Comparison of ENCODE assay signal across 1 cellular context in genomic region chr17:3549610-3550162, GRCh38.
TF ChIP-seq lines count a peak whose summit lies in the region.

No MANE protein-coding gene starts in this region.

TF ChIP-seq in K562, 482 proteins besides CTCF, POLR2A, EP300 and RAD21 (continued from another document):
- TF ChIP-seq, protein P1, sequence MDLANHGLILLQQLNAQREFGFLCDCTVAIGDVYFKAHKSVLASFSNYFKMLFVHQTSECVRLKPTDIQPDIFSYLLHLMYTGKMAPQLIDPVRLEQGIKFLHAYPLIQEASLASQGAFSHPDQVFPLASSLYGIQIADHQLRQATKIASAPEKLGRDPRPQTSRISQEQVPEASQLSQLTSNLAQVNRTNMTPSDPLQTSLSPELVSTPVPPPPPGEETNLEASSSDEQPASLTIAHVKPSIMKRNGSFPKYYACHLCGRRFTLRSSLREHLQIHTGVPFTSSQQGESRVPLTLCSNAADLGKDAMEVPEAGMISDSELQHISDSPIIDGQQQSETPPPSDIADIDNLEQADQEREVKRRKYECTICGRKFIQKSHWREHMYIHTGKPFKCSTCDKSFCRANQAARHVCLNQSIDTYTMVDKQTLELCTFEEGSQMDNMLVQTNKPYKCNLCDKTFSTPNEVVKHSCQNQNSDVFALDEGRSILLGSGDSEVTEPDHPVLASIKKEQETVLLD (IDR thresholded peaks at IDR 0.05) = no peak
- no peak for TF ChIP-seq PATZ1 (CRISPR knock-in tag; IDR thresholded peaks at IDR 0.05; ENCODE audit: borderline replicate concordance)
- TF ChIP-seq MEIS2 (IDR thresholded peaks at IDR 0.05; ENCODE audit: partially characterized antibody) = peak; percentile 53
- TF ChIP-seq ZNF655 (CRISPR knock-in tag; IDR thresholded peaks at IDR 0.05) = no peak
- no peak for TF ChIP-seq SMAD4 (CRISPR knock-in tag; conservative IDR thresholded peaks at IDR 0.05)
